Comparison of ENCODE assay signal across 1 cellular context in the genomic region with DNA sequence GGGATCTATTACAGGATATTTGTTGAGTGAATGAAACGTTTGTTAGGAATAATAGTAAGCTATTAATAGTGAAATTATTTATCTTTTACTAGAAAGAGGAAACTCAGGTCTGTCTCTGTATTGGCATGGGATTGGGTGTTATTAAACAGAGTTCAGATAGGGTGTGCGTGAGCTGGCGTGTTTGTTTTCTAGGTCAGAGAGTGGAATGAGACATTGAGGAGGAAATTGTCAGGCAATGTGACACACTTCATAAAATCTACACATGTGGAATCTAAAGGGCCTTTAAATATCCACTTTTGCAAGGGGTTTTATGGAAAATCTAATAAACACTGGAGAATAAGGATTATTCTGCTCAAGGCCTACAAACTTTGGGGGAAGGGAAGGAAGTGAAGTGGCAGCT.
TF ChIP-seq lines count a peak whose summit lies in the region.

No MANE protein-coding gene starts in this region.

TF ChIP-seq in IMR-90, 13 proteins besides CTCF, POLR2A, EP300 and RAD21 (continued from another document):
- TF ChIP-seq BHLHE40 (IDR thresholded peaks at IDR 0.05; ENCODE audit: low read depth, low read length) = no peak
- TF ChIP-seq, protein P1, sequence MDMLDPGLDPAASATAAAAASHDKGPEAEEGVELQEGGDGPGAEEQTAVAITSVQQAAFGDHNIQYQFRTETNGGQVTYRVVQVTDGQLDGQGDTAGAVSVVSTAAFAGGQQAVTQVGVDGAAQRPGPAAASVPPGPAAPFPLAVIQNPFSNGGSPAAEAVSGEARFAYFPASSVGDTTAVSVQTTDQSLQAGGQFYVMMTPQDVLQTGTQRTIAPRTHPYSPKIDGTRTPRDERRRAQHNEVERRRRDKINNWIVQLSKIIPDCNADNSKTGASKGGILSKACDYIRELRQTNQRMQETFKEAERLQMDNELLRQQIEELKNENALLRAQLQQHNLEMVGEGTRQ (IDR thresholded peaks at IDR 0.05; ENCODE audit: low read depth, low read length) = no peak
TF ChIP-seq in IMR-90: peak in this region for 0.
